8 cellular contexts compared by ENCODE assay signal in the genomic region with DNA sequence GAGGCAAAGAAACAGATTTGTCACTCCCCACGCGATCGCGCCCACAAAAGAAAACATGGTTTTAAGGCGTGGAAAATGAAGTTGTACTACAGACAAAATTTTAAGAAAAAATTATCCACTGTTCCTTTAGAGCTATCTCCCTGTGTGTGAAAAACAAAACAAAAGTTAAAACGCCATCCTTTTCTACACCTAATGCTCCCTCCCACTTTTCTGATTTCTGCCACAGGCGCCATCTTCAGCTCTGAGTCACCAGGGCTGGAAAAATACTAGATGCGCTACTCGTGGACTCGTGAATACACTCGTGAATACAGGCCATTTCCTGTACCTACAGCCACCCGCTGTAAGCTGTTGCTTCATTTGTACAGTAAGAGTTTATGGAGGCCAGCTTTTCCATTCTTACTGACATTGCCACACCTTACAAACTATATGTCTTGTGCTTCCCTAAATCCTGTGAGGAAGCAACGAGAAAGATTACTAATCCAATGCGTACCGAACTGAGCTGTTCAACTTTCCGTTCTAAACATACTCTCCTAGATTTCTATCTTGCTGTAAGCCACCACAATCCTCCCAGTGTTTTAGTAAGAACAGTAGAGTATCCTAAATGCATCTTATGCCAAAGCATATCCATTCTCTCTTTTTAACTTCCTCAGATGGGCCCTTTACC. TPM values are rescaled to one million over a fixed set of nuclear protein-coding genes. Genes with fewer than 3 reads are reported as not detected.
DNase-seq lines count a peak whose midpoint lies in the region; ATAC-seq, FAIRE-seq and TF ChIP-seq lines count a peak whose summit lies in the region.

No MANE protein-coding gene starts in this region.

- H3K9me1 ChIP-seq in keratinocyte (ENCODE audit: control insufficient read depth, extremely low read depth, insufficient read depth, low read length), result no peaks in the 10 kb centered on the region

- dilution Hi-C loops in keratinocyte (cut with MboI; ENCODE audit: extremely low pct_ligation_motif_present, low sequenced_read_pairs), result no loop called here

- H3K9ac ChIP-seq in keratinocyte (ENCODE audit: control insufficient read depth, extremely low read depth, insufficient read depth, low read length), result peak overlapping the region; percentile 94

- H2AFZ ChIP-seq in keratinocyte (ENCODE audit: control insufficient read depth, low read length), result peak overlapping the region; percentile 98

- H3K27me3 ChIP-seq in keratinocyte (ENCODE audit: control insufficient read depth, extremely low read depth, insufficient read depth, low read length), result no peaks in the 10 kb centered on the region

- H4K20me1 ChIP-seq in keratinocyte (ENCODE audit: control insufficient read depth, extremely low read depth, insufficient read depth, low read length), result no peaks in the 10 kb centered on the region

- no peak for TF ChIP-seq CTCF in WI38 (IDR thresholded peaks at IDR 0.05; ENCODE audit: low read depth, low read length)
- no peak for TF ChIP-seq CTCF in keratinocyte (optimal IDR thresholded peaks at IDR 0.05 in 1 of 3, IDR thresholded peaks at IDR 0.05 in 1 of 3, conservative IDR thresholded peaks at IDR 0.05 in 1 of 3; ENCODE audit: extremely low read depth in 1 of 3, insufficient read depth in 2 of 3, low read length in 3 of 3)

- FAIRE-seq in keratinocyte (lab: Jason Lieb, UNC), result peak; percentile 90

- peaks cover 4% of the 10 kb centered on the region for H3K79me2 ChIP-seq in keratinocyte (ENCODE audit: control insufficient read depth, insufficient read depth, low read length)

- H3K9me3 ChIP-seq in keratinocyte (ENCODE audit: control insufficient read depth, low read depth, low read length), result no peaks in the 10 kb centered on the region

- DNase-seq in GM03348 (ENCODE audit: low spot score) (peak; percentile 67), NCI-H2107 (lab: John Stamatoyannopoulos, UW) (peak; percentile 49), caudate nucleus (lab: John Stamatoyannopoulos, UW) (peak in 56 of 61 donors; percentile 2 to 81 (median 36)), keratinocyte (ENCODE audit: low read depth, low spot score) (peak; percentile 30)
- peak; percentile 51 to 58 (median 54) for DNase-seq in stimulated activated CD4-positive, alpha-beta T cell treated with anti-CD3 and anti-CD28 coated beads, Interleukin-12 subunit alpha, Interleukin-12 subunit beta, amount 100 ng/mL, for 48 hours (ENCODE audit: low read depth in 2 of 3, low spot score in 1 of 3)

- H3K36me3 ChIP-seq in keratinocyte (ENCODE audit: control insufficient read depth in 2 of 2, extremely low read depth in 1 of 2, insufficient read depth in 2 of 2, low read length in 2 of 2), result no peaks in the 10 kb centered on the region

- peak overlapping the region; percentile 98 for H3K27ac ChIP-seq in caudate nucleus (ENCODE audit: low read depth, low read length)
- H3K27ac ChIP-seq in keratinocyte (ENCODE audit: control insufficient read depth, insufficient read depth, low read length), result peak overlapping the region; percentile 96

- ATAC-seq in HG02759 (IDR thresholded peaks at IDR 0.05; ENCODE audit: unreplicated experiment) (peak; percentile 26), GM21515 (IDR thresholded peaks at IDR 0.05; ENCODE audit: unreplicated experiment) (no peak)

- peak overlapping the region; percentile 90 for H3K4me2 ChIP-seq in keratinocyte (ENCODE audit: control insufficient read depth, extremely low read depth, insufficient read depth, low read depth, low read length)

- peaks cover 11% of the 10 kb centered on the region for H3K4me1 ChIP-seq in keratinocyte (ENCODE audit: control insufficient read depth, extremely low read depth, insufficient read depth, low read length)

- peak overlapping the region; percentile 94 for H3K4me3 ChIP-seq in WI38 (ENCODE audit: low read depth, low read length)
- peak overlapping the region; percentile 85 to 94 (median 87) for H3K4me3 ChIP-seq in keratinocyte (ENCODE audit: control insufficient read depth in 2 of 3, extremely low read depth in 1 of 3, insufficient read depth in 2 of 3, low read depth in 1 of 3, low read length in 3 of 3)

RNA-seq across cellular contexts. Expression of gene AHI1, which starts 0.8 kb away (rescaled TPM):
- polyA plus RNA-seq in keratinocyte, result 4.1 to 7.0 TPM (median 5.1 TPM) in 3 replicates
- 33.9 TPM for polyA plus RNA-seq in keratinocyte (2011; ENCODE audit: low read depth)
- polyA plus RNA-seq in keratinocyte (2011; cell fraction: cytosol; rRNA removed), result 2.7 and 4.5 TPM in 2 replicates
- polyA plus RNA-seq in keratinocyte (2011; cell fraction: nucleus; rRNA removed), result 6.9 and 11.6 TPM in 2 replicates
- 3.1 and 8.9 TPM in 2 replicates for polyA plus RNA-seq in keratinocyte (2012; ENCODE audit: low replicate concordance)
- 1.1 to 14.9 TPM (median 5.9 TPM) in 3 replicates for polyA minus RNA-seq in keratinocyte
- polyA minus RNA-seq in keratinocyte (2011; cell fraction: cytosol; rRNA and poly(A)+ RNA removed), result 5.2 TPM
- polyA minus RNA-seq in keratinocyte (2011; cell fraction: nucleus; rRNA and poly(A)+ RNA removed), result 13.2 and 22.0 TPM in 2 replicates
